Comparison of ENCODE assay signal across 20 cellular contexts in genomic region chr6:4259391-4259790, GRCh38.
"Had no signal": no experiment of that assay in that cellular context is flagged by ENCODE, and none has a peak within 500 bp of the region (broad histone marks: within the 10 kb centered on the region; RNA-seq: fewer than 3 reads in every experiment).

No MANE protein-coding gene starts in this region.

- DNase-seq: MG63, NCI-H1092, NCI-H1417 treated with DMSO at 0.1 percent for 48 hours, NCI-H146, NCI-H187, NCI-H2029, NCI-H2081 treated with DMSO at 0.1 percent for 48 hours, NCI-H2171, NCI-H226, NCI-H446, NCI-H510A, NCI-H524 treated with DMSO at 0.1 percent for 48 hours, NCI-H69, NCI-H774, PC-3, SHP77 treated with DMSO at 0.1 percent for 48 hours, SJCRH30 had no signal

- H3K27ac ChIP-seq: HL-60, SJCRH30 had no signal

- H3K36me3 ChIP-seq: MG63, SJCRH30 had no signal

- H3K27me3 ChIP-seq: MG63, SJCRH30 had no signal

- H3K36me3 Mint-ChIP-seq: IgD-negative memory B cell had no signal

- H3K9me3 Mint-ChIP-seq: IgD-negative memory B cell had no signal

- H3K4me1 Mint-ChIP-seq: IgD-negative memory B cell had no signal

- H3K27ac Mint-ChIP-seq: IgD-negative memory B cell had no signal

- H3K9me3 ChIP-seq: MG63, SJCRH30 had no signal

- H3K4me3 Mint-ChIP-seq: IgD-negative memory B cell had no signal

- H3K4me3 ChIP-seq: K562, MG63, SJCRH30 had no signal
